31 cellular contexts compared by ENCODE assay signal in genomic region chr10:121303273-121303890, GRCh38.
DNase-seq lines count a peak whose midpoint lies in the region; ATAC-seq and TF ChIP-seq lines count a peak whose summit lies in the region.
"Had no signal": no experiment of that assay in that cellular context is flagged by ENCODE, and none has a peak within 500 bp of the region (broad histone marks: within the 10 kb centered on the region; RNA-seq: fewer than 3 reads in every experiment).

No MANE protein-coding gene starts in this region.

- H3K27ac Mint-ChIP-seq in Calu3 (ENCODE audit: unreplicated experiment) (peak overlapping the region; percentile 42), neural crest cell (ENCODE audit: unreplicated experiment) (peak overlapping the region; percentile 76)
- H3K27ac Mint-ChIP-seq: activated naive CD8-positive, alpha-beta T cell treated with anti-CD3 and anti-CD28 coated beads, Interleukin-2, amount 50 U/mL, for 24 hours; activated T-cell treated with anti-CD3 and anti-CD28 coated beads, Interleukin-2, amount 50 U/mL, for 72 hours; CD4-positive, CD25-positive, alpha-beta regulatory T cell; effector memory CD8-positive, alpha-beta T cell had no signal

- H3K27me3 Mint-ChIP-seq in Calu3 (ENCODE audit: unreplicated experiment) (no peaks in the 10 kb centered on the region), neural crest cell (ENCODE audit: low read depth) (no peaks in the 10 kb centered on the region)
- H3K27me3 Mint-ChIP-seq: CD4-positive, CD25-positive, alpha-beta regulatory T cell had no signal

- peaks cover 15% of the 10 kb centered on the region for H3K4me1 ChIP-seq in hepatocyte (ENCODE audit: insufficient read depth)
- H3K4me1 ChIP-seq: A549, stomach, vagina had no signal

- peak overlapping the region; percentile 22 for H3K27ac ChIP-seq in hepatocyte
- H3K27ac ChIP-seq: A549, ovary, SK-N-MC, vagina had no signal

- H4K20me1 ChIP-seq in hepatocyte (ENCODE audit: insufficient read depth, poor library complexity, severe bottlenecking): no peaks in the 10 kb centered on the region

- H3K4me3 ChIP-seq in hepatocyte: no peak overlapping the region
- H3K4me3 ChIP-seq: A549, lung, mucosa of descending colon, ovary, SK-N-MC, stomach, vagina had no signal

- peaks cover 8% of the 10 kb centered on the region for H3K4me1 Mint-ChIP-seq in Calu3 (ENCODE audit: low read depth, unreplicated experiment)
- H3K4me1 Mint-ChIP-seq in neural crest cell: peaks cover 33% of the 10 kb centered on the region
- H3K4me1 Mint-ChIP-seq: activated naive CD8-positive, alpha-beta T cell treated with anti-CD3 and anti-CD28 coated beads, Interleukin-2, amount 50 U/mL, for 24 hours; CD4-positive, CD25-positive, alpha-beta regulatory T cell had no signal

- H3K9me2 ChIP-seq in hepatocyte (replicated peaks; ENCODE audit: insufficient read depth): no peaks in the 10 kb centered on the region

- no peak for ATAC-seq in GM18861 (IDR thresholded peaks at IDR 0.05; ENCODE audit: unreplicated experiment)
- ATAC-seq: A549; activated naive CD8-positive, alpha-beta T cell treated with anti-CD3 and anti-CD28 coated beads, Interleukin-2, amount 50 U/mL, for 24 hours; activated T-cell treated with anti-CD3 and anti-CD28 coated beads, Interleukin-2, amount 50 U/mL, for 72 hours; effector memory CD8-positive, alpha-beta T cell; mucosa of descending colon had no signal

- peak overlapping the region; percentile 34 for H3K4me3 Mint-ChIP-seq in Calu3 (ENCODE audit: low read depth, unreplicated experiment)
- H3K4me3 Mint-ChIP-seq in neural crest cell: no peak overlapping the region
- H3K4me3 Mint-ChIP-seq: activated naive CD8-positive, alpha-beta T cell treated with anti-CD3 and anti-CD28 coated beads, Interleukin-2, amount 50 U/mL, for 24 hours; activated T-cell treated with anti-CD3 and anti-CD28 coated beads, Interleukin-2, amount 50 U/mL, for 72 hours; CD4-positive, CD25-positive, alpha-beta regulatory T cell; effector memory CD8-positive, alpha-beta T cell; nephron had no signal

- BruUV-seq in Calu3 (replicated peaks; lab: Mats Ljungman, UMichigan): no TSS peak

- no peaks in the 10 kb centered on the region for H3K9me3 ChIP-seq in hepatocyte (ENCODE audit: low read depth)
- H3K9me3 ChIP-seq: A549, mucosa of descending colon, ovary, stomach, vagina had no signal

- DNase-seq in Calu3: peak; percentile 19
- DNase-seq in NCI-H146 (lab: John Stamatoyannopoulos, UW): peak; percentile 53
- no peak for DNase-seq in hepatocyte (ENCODE audit: low spot score)
- DNase-seq in neural crest cell (ENCODE audit: low read depth, low spot score): no peak
- no peak for DNase-seq in activated CD8-positive, alpha-beta memory T cell treated with anti-CD3 and anti-CD28 coated beads, Interleukin-2, amount 50 U/mL, for 4 hours
- DNase-seq in NCI-H2227 treated with DMSO at 0.1 percent for 48 hours (lab: John Stamatoyannopoulos, UW): no peak
- no peak for DNase-seq in GOT3 (lab: John Stamatoyannopoulos, UW)
- DNase-seq: activated CD4-positive, alpha-beta T cell treated with anti-CD3 and anti-CD28 coated beads, Interleukin-2, amount 50 U/mL, for 4 hours; activated naive CD4-positive, alpha-beta T cell; activated naive CD8-positive, alpha-beta T cell treated with anti-CD3 and anti-CD28 coated beads, Interleukin-2, amount 50 U/mL, for 24 hours; activated T-cell treated with anti-CD3 and anti-CD28 coated beads, Interleukin-2, amount 50 U/mL, for 72 hours; CD4-positive, CD25-positive, alpha-beta regulatory T cell; central memory CD4-positive, alpha-beta T cell; effector memory CD8-positive, alpha-beta T cell; KG1; kidney; mucosa of descending colon; NCI-H2029 treated with DMSO at 0.1 percent for 48 hours; NCI-H345; OCI-M1; ovary; stimulated activated CD4-positive, alpha-beta T cell treated with anti-CD3 and anti-CD28 coated beads, Interleukin-12 subunit alpha, Interleukin-12 subunit beta, amount 100 ng/mL, for 4 hours; stimulated activated CD4-positive, alpha-beta T cell treated with anti-CD3 and anti-CD28 coated beads, Interleukin-2, amount 100 ng/mL, for 48 hours; stomach; T-helper 1 cell had no signal

- CTCF ChIA-PET in Calu3 (lab: Charles Lee): interaction anchor here (0.6 kb wide), 1 partner anchor 262 kb away, joined by 4 read pairs; no protein-coding TSS in a partner anchor

- no peaks in the 10 kb centered on the region for H3K27me3 ChIP-seq in hepatocyte
- H3K27me3 ChIP-seq: ovary, vagina had no signal

- TF ChIP-seq CTCF in Calu3 (IDR thresholded peaks at IDR 0.05; ENCODE audit: unreplicated experiment) (no peak), hepatocyte (IDR thresholded peaks at IDR 0.05; ENCODE audit: poor library complexity) (no peak), neural crest cell (conservative IDR thresholded peaks at IDR 0.05) (no peak)

- H3K79me2 ChIP-seq in hepatocyte: no peaks in the 10 kb centered on the region

- no peaks in the 10 kb centered on the region for H3K36me3 ChIP-seq in hepatocyte (replicated peaks; ENCODE audit: insufficient read depth, low read depth)
- H3K36me3 ChIP-seq: ovary, stomach, vagina had no signal

- H3K9me3 Mint-ChIP-seq in Calu3 (ENCODE audit: low read depth, unreplicated experiment) (peaks cover 3% of the 10 kb centered on the region), neural crest cell (peaks cover 2% of the 10 kb centered on the region)
- H3K9me3 Mint-ChIP-seq: activated naive CD8-positive, alpha-beta T cell treated with anti-CD3 and anti-CD28 coated beads, Interleukin-2, amount 50 U/mL, for 24 hours; nephron had no signal

- WGBS in hepatocyte (ENCODE audit: low lambda C conversion rate, missing lambda C conversion rate): 69% methylated on average over 10 of the region's 10 CpGs

- intact Hi-C loops in Calu3 (cut with micrococcal nuclease; ENCODE audit: unreplicated experiment): loop anchor here (2.0 kb wide), 1 partner anchor 21 kb away; no protein-coding TSS in a partner anchor

- peak overlapping the region; percentile 11 for H3K4me2 ChIP-seq in hepatocyte
- H3K4me2 ChIP-seq: A549 had no signal

- no peak overlapping the region for H2AFZ ChIP-seq in hepatocyte

- no peaks in the 10 kb centered on the region for H3K36me3 Mint-ChIP-seq in Calu3 (ENCODE audit: insufficient read depth, unreplicated experiment)
- H3K36me3 Mint-ChIP-seq in neural crest cell (ENCODE audit: low read depth): no peaks in the 10 kb centered on the region
- H3K36me3 Mint-ChIP-seq: CD4-positive, CD25-positive, alpha-beta regulatory T cell had no signal

Comparison
In these comparisons a context has a peak if more than half of its experiments do, and no peak if none do; other contexts are left out.
1. DNase-seq: peak in Calu3 (single experiment) and NCI-H146 (single experiment); none in hepatocyte (single experiment), neural crest cell (single experiment), activated CD8-positive, alpha-beta memory T cell treated with anti-CD3 and anti-CD28 coated beads, Interleukin-2, amount 50 U/mL, for 4 hours (single experiment), NCI-H2227 treated with DMSO at 0.1 percent for 48 hours (single experiment) and GOT3 (single experiment).